In the genomic region with DNA sequence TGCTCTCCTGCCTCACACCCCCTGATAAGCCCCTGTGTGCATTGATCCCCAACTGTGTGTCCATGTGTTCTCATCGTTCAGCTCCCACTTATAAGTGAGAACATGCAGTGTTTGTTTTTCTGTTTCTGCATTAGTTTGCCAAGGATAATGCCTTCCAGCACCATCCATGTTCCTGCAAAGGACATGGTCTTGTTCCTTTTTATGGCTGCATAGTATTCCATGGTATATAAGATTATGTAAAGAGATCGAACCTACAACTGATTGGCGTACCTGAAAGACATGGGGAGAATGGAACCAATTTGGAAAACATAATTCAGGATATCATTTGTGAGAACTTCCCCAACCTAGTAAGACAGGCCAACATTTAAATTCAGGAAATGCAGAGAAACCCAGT, we compare ENCODE assay signal across 12 cellular contexts. TPM values are rescaled to one million over a fixed set of nuclear protein-coding genes. Genes with fewer than 3 reads are reported as not detected.
DNase-seq lines count a peak whose midpoint lies in the region; ATAC-seq and TF ChIP-seq lines count a peak whose summit lies in the region.
"Had no signal": no experiment of that assay in that cellular context is flagged by ENCODE, and none has a peak within 500 bp of the region (broad histone marks: within the 10 kb centered on the region; RNA-seq: fewer than 3 reads in every experiment).

No MANE protein-coding gene starts in this region.

- H3K9me3 Mint-ChIP-seq in activated CD4-positive, alpha-beta T cell treated with anti-CD3 and anti-CD28 coated beads, Interleukin-2, amount 10 ng/mL, durations not matched to agents 7 days and 5 days, result peaks cover 2% of the 10 kb centered on the region
- H3K9me3 Mint-ChIP-seq in activated CD4-positive, alpha-beta T cell treated with anti-CD3 and anti-CD28 coated beads for 36 hours (ENCODE audit: low read depth), result peaks cover 4% of the 10 kb centered on the region
- peaks cover 4% of the 10 kb centered on the region for H3K9me3 Mint-ChIP-seq in activated T-helper 1 cell treated with anti-CD3 and anti-CD28 coated beads, Interleukin-12 subunit alpha, Interleukin-12 subunit beta, Interleukin-2, Interleukin-4 antibody, amounts not matched to agents 30 ng/mL and 10 ng/mL and 1 ng/mL, durations not matched to agents 14 hours and 24 hours and 36 hours
- H3K9me3 Mint-ChIP-seq in glutamatergic neuron (ENCODE audit: unreplicated experiment), result peaks cover 24% of the 10 kb centered on the region

- peaks cover 41% of the 10 kb centered on the region for H3K4me1 Mint-ChIP-seq in activated CD4-positive, alpha-beta T cell treated with anti-CD3 and anti-CD28 coated beads, Interleukin-2, amount 10 ng/mL, durations not matched to agents 7 days and 5 days
- peaks cover 44% of the 10 kb centered on the region for H3K4me1 Mint-ChIP-seq in activated CD4-positive, alpha-beta T cell treated with anti-CD3 and anti-CD28 coated beads for 36 hours
- H3K4me1 Mint-ChIP-seq in activated T-helper 1 cell treated with anti-CD3 and anti-CD28 coated beads, Interleukin-12 subunit alpha, Interleukin-12 subunit beta, Interleukin-2, Interleukin-4 antibody, amounts not matched to agents 30 ng/mL and 10 ng/mL and 1 ng/mL, durations not matched to agents 14 hours and 24 hours and 36 hours (ENCODE audit: low read depth), result peaks cover 77% of the 10 kb centered on the region
- peaks cover 26% of the 10 kb centered on the region for H3K4me1 Mint-ChIP-seq in glutamatergic neuron (ENCODE audit: low read depth, unreplicated experiment)

- H3K27ac ChIP-seq in suprapubic skin, result peak overlapping the region; percentile 84

- H3K4me1 ChIP-seq in suprapubic skin, result peaks cover 43% of the 10 kb centered on the region

- H3K36me3 Mint-ChIP-seq in activated CD4-positive, alpha-beta T cell treated with anti-CD3 and anti-CD28 coated beads, Interleukin-2, amount 10 ng/mL, durations not matched to agents 7 days and 5 days (ENCODE audit: low read depth), result peaks cover 8% of the 10 kb centered on the region
- no peaks in the 10 kb centered on the region for H3K36me3 Mint-ChIP-seq in activated CD4-positive, alpha-beta T cell treated with anti-CD3 and anti-CD28 coated beads for 36 hours (ENCODE audit: low read depth)
- peaks cover 12% of the 10 kb centered on the region for H3K36me3 Mint-ChIP-seq in activated T-helper 1 cell treated with anti-CD3 and anti-CD28 coated beads, Interleukin-12 subunit alpha, Interleukin-12 subunit beta, Interleukin-2, Interleukin-4 antibody, amounts not matched to agents 30 ng/mL and 10 ng/mL and 1 ng/mL, durations not matched to agents 14 hours and 24 hours and 36 hours (ENCODE audit: low read depth)
- H3K36me3 Mint-ChIP-seq in glutamatergic neuron (ENCODE audit: unreplicated experiment), result no peaks in the 10 kb centered on the region

- H3K27me3 Mint-ChIP-seq in activated CD4-positive, alpha-beta T cell treated with anti-CD3 and anti-CD28 coated beads, Interleukin-2, amount 10 ng/mL, durations not matched to agents 7 days and 5 days, result peaks cover 2% of the 10 kb centered on the region
- peaks cover 14% of the 10 kb centered on the region for H3K27me3 Mint-ChIP-seq in activated CD4-positive, alpha-beta T cell treated with anti-CD3 and anti-CD28 coated beads for 36 hours
- H3K27me3 Mint-ChIP-seq in activated T-helper 1 cell treated with anti-CD3 and anti-CD28 coated beads, Interleukin-12 subunit alpha, Interleukin-12 subunit beta, Interleukin-2, Interleukin-4 antibody, amounts not matched to agents 30 ng/mL and 10 ng/mL and 1 ng/mL, durations not matched to agents 14 hours and 24 hours and 36 hours (ENCODE audit: insufficient read depth), result peaks cover 4% of the 10 kb centered on the region
- H3K27me3 Mint-ChIP-seq in glutamatergic neuron (ENCODE audit: unreplicated experiment), result peaks cover 6% of the 10 kb centered on the region

- TF ChIP-seq CTCF in glutamatergic neuron (IDR thresholded peaks at IDR 0.05; ENCODE audit: partially characterized antibody, unreplicated experiment) (no peak), suprapubic skin (IDR thresholded peaks at IDR 0.05) (no peak)

- DNase-seq in activated CD4-positive, alpha-beta T cell treated with anti-CD3 and anti-CD28 coated beads, Interleukin-2, amount 10 ng/mL, durations not matched to agents 7 days and 5 days, result no peak
- no peak for DNase-seq in activated CD4-positive, alpha-beta T cell treated with anti-CD3 and anti-CD28 coated beads for 36 hours
- DNase-seq in activated T-helper 1 cell treated with anti-CD3 and anti-CD28 coated beads, Interleukin-12 subunit alpha, Interleukin-12 subunit beta, Interleukin-2, Interleukin-4 antibody, amounts not matched to agents 30 ng/mL and 10 ng/mL and 1 ng/mL, durations not matched to agents 14 hours and 24 hours and 36 hours (ENCODE audit: low spot score), result no peak
- DNase-seq in glutamatergic neuron (no peak), suprapubic skin (ENCODE audit: low spot score in 2 of 2) (no peak), NCI-H2171 treated with DMSO at 0.1 percent for 48 hours (lab: John Stamatoyannopoulos, UW) (no peak), activated gamma-delta T cell treated with Interleukin-2 at 50 U/mL for 16 hours (no peak), NCI-H1092 (lab: John Stamatoyannopoulos, UW) (no peak)
- DNase-seq: activated naive CD4-positive, alpha-beta T cell; effector memory CD4-positive, alpha-beta T cell; NCI-H1092 treated with DMSO at 0.1 percent for 48 hours had no signal

- no peak for ATAC-seq in activated CD4-positive, alpha-beta T cell treated with anti-CD3 and anti-CD28 coated beads for 36 hours

- no peaks in the 10 kb centered on the region for H3K36me3 ChIP-seq in suprapubic skin
- H3K36me3 ChIP-seq: HAP-1 had no signal

- intact Hi-C loops in activated CD4-positive, alpha-beta T cell treated with anti-CD3 and anti-CD28 coated beads for 36 hours (cut with DNase I, micrococcal nuclease), result loop anchor here (1.0 to 10.0 kb wide), 4 partner anchors 34 to 242 kb away; partner anchors contain the start of genes ANKRD33B (in 1 of the 2) and MARCHF6 (in 1 of the 2)
- intact Hi-C loops in activated T-helper 1 cell treated with anti-CD3 and anti-CD28 coated beads, Interleukin-12 subunit alpha, Interleukin-12 subunit beta, Interleukin-2, Interleukin-4 antibody, amounts not matched to agents 30 ng/mL and 10 ng/mL and 1 ng/mL, durations not matched to agents 14 hours and 24 hours and 36 hours (cut with micrococcal nuclease), result loop anchor here (1.0 to 2.0 kb wide), 5 partner anchors 10 to 242 kb away; no protein-coding TSS in a partner anchor

- TF ChIP-seq EP300 in suprapubic skin (IDR thresholded peaks at IDR 0.05), result no peak

- no peaks in the 10 kb centered on the region for H3K9me3 ChIP-seq in suprapubic skin
- H3K9me3 ChIP-seq: HAP-1 had no signal

- H3K27ac Mint-ChIP-seq in activated CD4-positive, alpha-beta T cell treated with anti-CD3 and anti-CD28 coated beads, Interleukin-2, amount 10 ng/mL, durations not matched to agents 7 days and 5 days, result peak overlapping the region; percentile 78
- no peak overlapping the region for H3K27ac Mint-ChIP-seq in activated CD4-positive, alpha-beta T cell treated with anti-CD3 and anti-CD28 coated beads for 36 hours
- H3K27ac Mint-ChIP-seq in activated T-helper 1 cell treated with anti-CD3 and anti-CD28 coated beads, Interleukin-12 subunit alpha, Interleukin-12 subunit beta, Interleukin-2, Interleukin-4 antibody, amounts not matched to agents 30 ng/mL and 10 ng/mL and 1 ng/mL, durations not matched to agents 14 hours and 24 hours and 36 hours, result peak overlapping the region; percentile 44
- peak overlapping the region; percentile 67 for H3K27ac Mint-ChIP-seq in glutamatergic neuron (ENCODE audit: unreplicated experiment)

- H3K27me3 ChIP-seq in suprapubic skin, result no peaks in the 10 kb centered on the region

- POLR2A ChIA-PET in activated CD4-positive, alpha-beta T cell treated with anti-CD3 and anti-CD28 coated beads, Interleukin-2, amount 10 ng/mL, durations not matched to agents 7 days and 5 days (lab: Charles Lee), result interaction anchor here (0.6 kb wide), 1 partner anchor 347 kb away, joined by 6 read pairs; no protein-coding TSS in a partner anchor
- POLR2A ChIA-PET in activated CD4-positive, alpha-beta T cell treated with anti-CD3 and anti-CD28 coated beads for 36 hours (lab: Charles Lee), result no interaction called here

- 83% methylated on average over 3 of the region's 3 CpGs for WGBS in suprapubic skin

- no peak for TF ChIP-seq POLR2A in suprapubic skin (IDR thresholded peaks at IDR 0.05)

- peak overlapping the region; percentile 33 for H3K4me3 ChIP-seq in suprapubic skin
- H3K4me3 ChIP-seq: HAP-1 had no signal

- peak overlapping the region; percentile 31 for H3K4me3 Mint-ChIP-seq in activated CD4-positive, alpha-beta T cell treated with anti-CD3 and anti-CD28 coated beads, Interleukin-2, amount 10 ng/mL, durations not matched to agents 7 days and 5 days
- H3K4me3 Mint-ChIP-seq in activated CD4-positive, alpha-beta T cell treated with anti-CD3 and anti-CD28 coated beads for 36 hours, result no peak overlapping the region
- peak overlapping the region; percentile 9 for H3K4me3 Mint-ChIP-seq in activated T-helper 1 cell treated with anti-CD3 and anti-CD28 coated beads, Interleukin-12 subunit alpha, Interleukin-12 subunit beta, Interleukin-2, Interleukin-4 antibody, amounts not matched to agents 30 ng/mL and 10 ng/mL and 1 ng/mL, durations not matched to agents 14 hours and 24 hours and 36 hours
- no peak overlapping the region for H3K4me3 Mint-ChIP-seq in glutamatergic neuron (ENCODE audit: unreplicated experiment)

- CTCF ChIA-PET in activated CD4-positive, alpha-beta T cell treated with anti-CD3 and anti-CD28 coated beads, Interleukin-2, amount 10 ng/mL, durations not matched to agents 7 days and 5 days (lab: Charles Lee), result interaction anchor here (0.9 kb wide), 1 partner anchor 32 kb away, joined by 3 read pairs; no protein-coding TSS in a partner anchor
- CTCF ChIA-PET in activated CD4-positive, alpha-beta T cell treated with anti-CD3 and anti-CD28 coated beads for 36 hours (lab: Charles Lee), result interaction anchor here (1.7 kb wide), 1 partner anchor 32 kb away, joined by 12 read pairs; no protein-coding TSS in a partner anchor

RNA-seq across cellular contexts. Expression of gene ANKRD33B, which starts 32.4 kb away (rescaled TPM):
- 1 to 10 TPM; 3.2 to 3.7 TPM for total RNA-seq in activated CD4-positive, alpha-beta T cell treated with anti-CD3 and anti-CD28 coated beads, Interleukin-2, amount 10 ng/mL, durations not matched to agents 7 days and 5 days
- total RNA-seq in activated CD4-positive, alpha-beta T cell treated with anti-CD3 and anti-CD28 coated beads for 36 hours, result 1 to 10 TPM; 4.6 to 4.9 TPM
- total RNA-seq in activated T-helper 1 cell treated with anti-CD3 and anti-CD28 coated beads, Interleukin-12 subunit alpha, Interleukin-12 subunit beta, Interleukin-2, Interleukin-4 antibody, amounts not matched to agents 30 ng/mL and 10 ng/mL and 1 ng/mL, durations not matched to agents 14 hours and 24 hours and 36 hours, result 21.4 and 21.5 TPM in 2 replicates
- total RNA-seq in glutamatergic neuron (ENCODE audit: unreplicated experiment), result 14.5 TPM
- 10 to 100 TPM; 16.7 to 27.0 (median 24.8) TPM for total RNA-seq in suprapubic skin

Comparison
In these comparisons a context has a peak if more than half of its experiments do, and no peak if none do; other contexts are left out.
1. H3K4me3 Mint-ChIP-seq: peak in activated CD4-positive, alpha-beta T cell treated with anti-CD3 and anti-CD28 coated beads, Interleukin-2, amount 10 ng/mL, durations not matched to agents 7 days and 5 days (single experiment) and activated T-helper 1 cell treated with anti-CD3 and anti-CD28 coated beads, Interleukin-12 subunit alpha, Interleukin-12 subunit beta, Interleukin-2, Interleukin-4 antibody, amounts not matched to agents 30 ng/mL and 10 ng/mL and 1 ng/mL, durations not matched to agents 14 hours and 24 hours and 36 hours (single experiment); none in activated CD4-positive, alpha-beta T cell treated with anti-CD3 and anti-CD28 coated beads for 36 hours (single experiment) and glutamatergic neuron (single experiment).